8 cellular contexts compared by ENCODE assay signal in genomic region chr12:64450711-64451486, GRCh38. TPM values are rescaled to one million over a fixed set of nuclear protein-coding genes. Genes with fewer than 3 reads are reported as not detected.
DNase-seq lines count a peak whose midpoint lies in the region; ATAC-seq, FAIRE-seq and TF ChIP-seq lines count a peak whose summit lies in the region.

No MANE protein-coding gene starts in this region.

- BruUV-seq in endothelial cell of umbilical vein (replicated peaks; lab: Mats Ljungman, UMichigan): no TSS peak

- TF ChIP-seq CTCF in endothelial cell of umbilical vein (IDR thresholded peaks at IDR 0.05; ENCODE audit: extremely low read depth in 1 of 2, insufficient read depth in 1 of 2, low read depth in 1 of 2, low read length in 2 of 2) (no peak), nephron (IDR thresholded peaks at IDR 0.05; ENCODE audit: unreplicated experiment in 3 of 3) (no peak)

- DNase-seq in DMS53 (lab: John Stamatoyannopoulos, UW) (peak; percentile 71), SJCRH30 (peak in 1 of 2 experiments; percentile 43), endothelial cell of umbilical vein (ENCODE audit: low read depth, low spot score) (peak; percentile 23)

- POLR2A ChIA-PET in endothelial cell of umbilical vein (lab: Charles Lee): no interaction called here

- peaks cover 26% of the 10 kb centered on the region for H3K36me3 Mint-ChIP-seq in nephron (ENCODE audit: low read depth)

- peak overlapping the region; percentile 94 to 100 (median 98) for H3K4me3 Mint-ChIP-seq in nephron

- dilution Hi-C loops in endothelial cell of umbilical vein (cut with MboI; ENCODE audit: extremely low pct_ligation_motif_present, low sequenced_read_pairs): no loop called here

- peaks cover 35% of the 10 kb centered on the region for H3K79me2 ChIP-seq in endothelial cell of umbilical vein (ENCODE audit: control insufficient read depth, insufficient read depth, low read length)

- FAIRE-seq in endothelial cell of umbilical vein (lab: Jason Lieb, UNC): peak; percentile 47

- H3K9me1 ChIP-seq in endothelial cell of umbilical vein (replicated peaks; ENCODE audit: control insufficient read depth, extremely low read depth, insufficient read depth, low read length): no peaks in the 10 kb centered on the region

- H3K27me3 Mint-ChIP-seq in nephron (ENCODE audit: low read depth): no peaks in the 10 kb centered on the region

- TF ChIP-seq POLR2A in endothelial cell of umbilical vein (IDR thresholded peaks at IDR 0.05; ENCODE audit: low read depth, low read length): no peak

- H3K27ac Mint-ChIP-seq in nephron: peak overlapping the region; percentile 89 to 98 (median 93)

- no peaks in the 10 kb centered on the region for H3K9me3 Mint-ChIP-seq in nephron

- no peaks in the 10 kb centered on the region for H3K27me3 ChIP-seq in HUES6 (ENCODE audit: control insufficient read depth, insufficient read depth, low read length)
- H3K27me3 ChIP-seq in SJCRH30: no peaks in the 10 kb centered on the region
- no peaks in the 10 kb centered on the region for H3K27me3 ChIP-seq in endothelial cell of umbilical vein (ENCODE audit: control insufficient read depth in 2 of 2, insufficient read depth in 2 of 2, low read length in 2 of 2)

- H3K4me1 Mint-ChIP-seq in nephron: peaks cover 30% of the 10 kb centered on the region

- H2AFZ ChIP-seq in endothelial cell of umbilical vein (ENCODE audit: low read depth, low read length): no peak overlapping the region

- H3K27ac ChIP-seq in HUES6 (ENCODE audit: low read depth, low read length): no peak overlapping the region; the same call in 1 of the 2 replicates
- peak overlapping the region; percentile 74; the same call in 1 of the 2 replicates for H3K27ac ChIP-seq in SJCRH30
- H3K27ac ChIP-seq in endothelial cell of umbilical vein (ENCODE audit: insufficient read depth, low read depth, low read length): no peak overlapping the region

- H3K36me3 ChIP-seq in HUES6 (ENCODE audit: control insufficient read depth, insufficient read depth, low read length) (peaks cover 27% of the 10 kb centered on the region), SJCRH30 (peaks cover 24% of the 10 kb centered on the region), endothelial cell of umbilical vein (ENCODE audit: control insufficient read depth in 2 of 2, extremely low read depth in 1 of 2, insufficient read depth in 2 of 2, low read length in 2 of 2) (peaks cover under 1 to 2% of the 10 kb centered on the region in 2 experiments)

- intact Hi-C loops in endothelial cell of umbilical vein (cut with micrococcal nuclease): loop anchor here (5.0 kb wide), 1 partner anchor 161 kb away; the partner anchor contains the start of gene RASSF3

- H3K4me3 ChIP-seq in HUES6 (ENCODE audit: low read depth, low read length) (peak overlapping the region; percentile 82), SJCRH30 (peak overlapping the region; percentile 88), endothelial cell of umbilical vein (replicated peaks in 1 of 3; ENCODE audit: insufficient read depth in 1 of 3, low read depth in 1 of 3, low read length in 3 of 3) (peak overlapping the region; percentile 39 to 100 (median 83))

- no peaks in the 10 kb centered on the region for H4K20me1 ChIP-seq in endothelial cell of umbilical vein (replicated peaks; ENCODE audit: control insufficient read depth, extremely low read depth, insufficient read depth, low read length)

- no peak for ATAC-seq in HG03097 (IDR thresholded peaks at IDR 0.05; ENCODE audit: low FRiP score, unreplicated experiment)
- no peak for ATAC-seq in GM21515 (IDR thresholded peaks at IDR 0.05; ENCODE audit: unreplicated experiment)
- ATAC-seq in GM18907 (IDR thresholded peaks at IDR 0.05; ENCODE audit: unreplicated experiment): no peak

- H3K9ac ChIP-seq in HUES6 (ENCODE audit: low read length) (peak overlapping the region; percentile 92), endothelial cell of umbilical vein (replicated peaks; ENCODE audit: extremely low read depth, insufficient read depth, low read length) (peak overlapping the region; percentile 97)

- H3K9me3 ChIP-seq in HUES6 (ENCODE audit: control insufficient read depth, insufficient read depth, low read depth, low read length): no peaks in the 10 kb centered on the region
- no peaks in the 10 kb centered on the region for H3K9me3 ChIP-seq in SJCRH30 (replicated peaks)
- no peaks in the 10 kb centered on the region for H3K9me3 ChIP-seq in endothelial cell of umbilical vein (replicated peaks; ENCODE audit: control insufficient read depth, insufficient read depth, low read length)

- CTCF ChIA-PET in endothelial cell of umbilical vein (lab: Charles Lee): interaction anchor here (0.9 to 1.5 kb wide), 2 partner anchors 16 to 625 kb away, joined by 3 read pairs; no protein-coding TSS in a partner anchor

- H3K4me2 ChIP-seq in endothelial cell of umbilical vein (ENCODE audit: insufficient read depth, low read length): peak overlapping the region; percentile 82

- H3K4me1 ChIP-seq in HUES6 (ENCODE audit: control insufficient read depth, insufficient read depth, low read length) (peaks cover 16% of the 10 kb centered on the region; the same call in 1 of the 2 replicates), SJCRH30 (no peaks in the 10 kb centered on the region), endothelial cell of umbilical vein (ENCODE audit: control insufficient read depth, extremely low read depth, insufficient read depth, low read length) (peaks cover 15% of the 10 kb centered on the region)

TF ChIP-seq in endothelial cell of umbilical vein, 7 proteins besides CTCF, POLR2A, EP300 and RAD21:
- TF ChIP-seq JUN (IDR thresholded peaks at IDR 0.05; ENCODE audit: borderline replicate concordance, insufficient read depth, insufficient read length, low read depth): no peak
- no peak for TF ChIP-seq MAX (IDR thresholded peaks at IDR 0.05; ENCODE audit: insufficient read depth, insufficient read length)
- TF ChIP-seq MYC (IDR thresholded peaks at IDR 0.05; ENCODE audit: low read depth, low read length): no peak
- TF ChIP-seq GATA2 (IDR thresholded peaks at IDR 0.05; ENCODE audit: insufficient read depth, insufficient read length, low read depth, low read length): no peak
- no peak for TF ChIP-seq FOS (IDR thresholded peaks at IDR 0.05; ENCODE audit: borderline replicate concordance, insufficient read depth, low read length)
- TF ChIP-seq POLR2AphosphoS5 (IDR thresholded peaks at IDR 0.05; ENCODE audit: insufficient read depth, low read depth, low read length): no peak
- TF ChIP-seq EZH2 (IDR thresholded peaks at IDR 0.05; ENCODE audit: borderline replicate concordance, low read depth, low read length, severe bottlenecking): no peak

RNA-seq across cellular contexts. Expression of gene TBK1, which starts 1.0 kb away (rescaled TPM):
- total RNA-seq in SJCRH30 (2014; rRNA removed; shearing (Covaris generic)): 27.3 and 31.5 TPM in 2 replicates
- total RNA-seq in endothelial cell of umbilical vein: 27.7 and 28.9 TPM in 2 replicates
- polyA plus RNA-seq in endothelial cell of umbilical vein: 5.9 and 8.0 TPM in 2 replicates
- polyA plus RNA-seq in endothelial cell of umbilical vein (2011; cell fraction: cytosol; rRNA removed): 10.0 and 10.3 TPM in 2 replicates
- polyA plus RNA-seq in endothelial cell of umbilical vein (2011; cell fraction: nucleus; rRNA removed): 26.1 and 42.5 TPM in 2 replicates
- polyA plus RNA-seq in endothelial cell of umbilical vein (2012): 23.6 and 29.2 TPM in 2 replicates
- polyA minus RNA-seq in endothelial cell of umbilical vein: 12.1 and 12.9 TPM in 2 replicates
- 8.2 TPM for polyA minus RNA-seq in endothelial cell of umbilical vein (2011; cell fraction: cytosol; rRNA and poly(A)+ RNA removed)
- polyA minus RNA-seq in endothelial cell of umbilical vein (2011; cell fraction: nucleus; rRNA and poly(A)+ RNA removed): 36.6 and 59.3 TPM in 2 replicates

RNA-seq across cellular contexts. Expression of gene XPOT, which starts 46.7 kb away (rescaled TPM):
- 76.4 and 86.0 TPM in 2 replicates for total RNA-seq in SJCRH30 (2014; rRNA removed; shearing (Covaris generic))
- total RNA-seq in endothelial cell of umbilical vein: 88.9 and 93.0 TPM in 2 replicates
- polyA plus RNA-seq in endothelial cell of umbilical vein: 19.0 and 21.9 TPM in 2 replicates
- 22.1 and 26.0 TPM in 2 replicates for polyA plus RNA-seq in endothelial cell of umbilical vein (2011; cell fraction: cytosol; rRNA removed)
- polyA plus RNA-seq in endothelial cell of umbilical vein (2011; cell fraction: nucleus; rRNA removed): 78.3 and 103 TPM in 2 replicates
- 49.6 and 66.6 TPM in 2 replicates for polyA plus RNA-seq in endothelial cell of umbilical vein (2012)
- 44.7 and 48.2 TPM in 2 replicates for polyA minus RNA-seq in endothelial cell of umbilical vein
- polyA minus RNA-seq in endothelial cell of umbilical vein (2011; cell fraction: cytosol; rRNA and poly(A)+ RNA removed): 81.0 TPM
- polyA minus RNA-seq in endothelial cell of umbilical vein (2011; cell fraction: nucleus; rRNA and poly(A)+ RNA removed): 48.9 and 79.0 TPM in 2 replicates
